Comparison of ENCODE assay signal across 20 cellular contexts in the genomic region with DNA sequence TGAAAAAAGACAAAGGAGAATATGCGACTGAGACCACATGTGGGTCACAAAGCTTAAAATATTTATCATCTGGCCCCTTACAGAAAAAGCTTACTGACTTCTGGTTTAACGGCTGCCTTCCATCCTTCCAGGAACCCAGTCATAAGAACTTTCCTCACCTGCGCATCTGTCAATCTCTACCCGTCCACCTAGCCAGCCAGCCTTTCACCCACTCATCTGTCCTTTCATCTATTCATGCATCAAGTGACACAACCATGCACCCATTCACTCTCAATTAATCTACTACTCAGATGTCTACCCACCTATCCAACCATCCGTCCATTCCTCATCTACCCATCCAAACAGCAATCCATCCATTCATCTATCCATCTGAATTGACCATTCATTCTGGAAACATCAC.
DNase-seq lines count a peak whose midpoint lies in the region; ATAC-seq, FAIRE-seq and TF ChIP-seq lines count a peak whose summit lies in the region.
"Had no signal": no experiment of that assay in that cellular context is flagged by ENCODE, and none has a peak within 500 bp of the region (broad histone marks: within the 10 kb centered on the region; RNA-seq: fewer than 3 reads in every experiment).

No MANE protein-coding gene starts in this region.

- H3K27me3 ChIP-seq in bronchial epithelial cell (ENCODE audit: control insufficient read depth, insufficient read depth, low read length): peaks cover 12% of the 10 kb centered on the region

- no peak overlapping the region for H3K4me3 Mint-ChIP-seq in activated CD4-positive, alpha-beta T cell treated with anti-CD3 and anti-CD28 coated beads, Interleukin-2, amount 10 ng/mL, durations not matched to agents 24 days and 14 days
- H3K4me3 Mint-ChIP-seq: GM23338 had no signal

- no peak for DNase-seq in activated CD4-positive, alpha-beta T cell treated with anti-CD3 and anti-CD28 coated beads, Interleukin-2, amount 10 ng/mL, durations not matched to agents 24 days and 14 days
- DNase-seq in activated CD4-positive, alpha-beta T cell treated with anti-CD3 and anti-CD28 coated beads, Interleukin-2, amount 50 U/mL, for 4 hours: no peak
- DNase-seq in Jurkat, Clone E6-1 (ENCODE audit: low read depth, low spot score): peak; percentile 61
- DNase-seq in bronchial epithelial cell (ENCODE audit: low read depth): no peak
- DNase-seq in T1000 (lab: John Stamatoyannopoulos, UW): no peak
- DNase-seq in NCI-H2196 treated with DMSO at 0.1 percent for 48 hours (lab: John Stamatoyannopoulos, UW; ENCODE audit: unreplicated experiment): no peak
- DNase-seq: NCI-H1092; NCI-H1436; NCI-H1930; NCI-H2227 treated with DMSO at 0.1 percent for 48 hours; NCI-H510A treated with DMSO at 0.1 percent for 48 hours; NCI-H774; NK-92 treated with Interleukin-12 subunit alpha and Interleukin-12 subunit beta, amount 100 ng/mL, for 24 hours had no signal

- no peaks in the 10 kb centered on the region for H3K36me3 Mint-ChIP-seq in activated CD4-positive, alpha-beta T cell treated with anti-CD3 and anti-CD28 coated beads, Interleukin-2, amount 10 ng/mL, durations not matched to agents 24 days and 14 days (ENCODE audit: low read depth)

- H3K9me3 Mint-ChIP-seq in activated CD4-positive, alpha-beta T cell treated with anti-CD3 and anti-CD28 coated beads, Interleukin-2, amount 10 ng/mL, durations not matched to agents 24 days and 14 days: no peaks in the 10 kb centered on the region
- H3K9me3 Mint-ChIP-seq: GM23338 had no signal

- peaks cover 52% of the 10 kb centered on the region for H3K4me1 Mint-ChIP-seq in activated CD4-positive, alpha-beta T cell treated with anti-CD3 and anti-CD28 coated beads, Interleukin-2, amount 10 ng/mL, durations not matched to agents 24 days and 14 days

- intact Hi-C loops in activated CD4-positive, alpha-beta T cell treated with anti-CD3 and anti-CD28 coated beads, Interleukin-2, amount 10 ng/mL, durations not matched to agents 24 days and 14 days (cut with micrococcal nuclease): no loop called here

- H3K36me3 ChIP-seq in bronchial epithelial cell (ENCODE audit: control insufficient read depth, insufficient read depth, low read length): no peaks in the 10 kb centered on the region
- H3K36me3 ChIP-seq: HAP-1 had no signal

- ATAC-seq in GM21423 (IDR thresholded peaks at IDR 0.05; ENCODE audit: unreplicated experiment): no peak
- ATAC-seq: GM23338, K562, Panc1 had no signal

- TF ChIP-seq CTCF in 22Rv1 (IDR thresholded peaks at IDR 0.05) (no peak), bronchial epithelial cell (IDR thresholded peaks at IDR 0.05; ENCODE audit: insufficient read depth, low read length, severe bottlenecking) (no peak)

- peak overlapping the region; percentile 72 for H3K27ac ChIP-seq in 22Rv1

- H3K4me3 ChIP-seq in Jurkat, Clone E6-1 (ENCODE audit: low read length): no peak overlapping the region
- no peak overlapping the region for H3K4me3 ChIP-seq in bronchial epithelial cell (ENCODE audit: low read depth, low read length)
- H3K4me3 ChIP-seq: GM23338, HAP-1, K562 had no signal

- H3K27ac Mint-ChIP-seq in activated CD4-positive, alpha-beta T cell treated with anti-CD3 and anti-CD28 coated beads, Interleukin-2, amount 10 ng/mL, durations not matched to agents 24 days and 14 days: peak overlapping the region; percentile 3
- H3K27ac Mint-ChIP-seq: GM23338 had no signal

- peak; percentile 64 for FAIRE-seq in bronchial epithelial cell (lab: Jason Lieb, UNC)
- FAIRE-seq: A204.1, K562 had no signal

- peaks cover 2% of the 10 kb centered on the region for H3K27me3 Mint-ChIP-seq in activated CD4-positive, alpha-beta T cell treated with anti-CD3 and anti-CD28 coated beads, Interleukin-2, amount 10 ng/mL, durations not matched to agents 24 days and 14 days
